34 cellular contexts compared by ENCODE assay signal in genomic region chr4:102849579-102850104, GRCh38.
"Had no signal": no experiment of that assay in that cellular context is flagged by ENCODE, and none has a peak within 500 bp of the region (broad histone marks: within the 10 kb centered on the region; RNA-seq: fewer than 3 reads in every experiment).

No MANE protein-coding gene starts in this region.

- H3K4me3 ChIP-seq: adrenal gland, body of pancreas, breast epithelium, MG63, Peyer's patch had no signal

- H3K27me3 Mint-ChIP-seq: activated CD4-positive, alpha-beta T cell treated with anti-CD3 and anti-CD28 coated beads, Interleukin-2, amount 10 ng/mL, durations not matched to agents 24 days and 14 days; activated naive CD8-positive, alpha-beta T cell treated with anti-CD3 and anti-CD28 coated beads, Interleukin-2, amount 10 ng/mL, durations not matched to agents 7 days and 5 days had no signal

- ATAC-seq: activated T-cell treated with anti-CD3 and anti-CD28 coated beads, Interleukin-2, amount 50 U/mL, for 4 hours; body of pancreas; PC-3 had no signal

- H3K4me1 ChIP-seq: adrenal gland, body of pancreas, breast epithelium, Peyer's patch had no signal

- H3K36me3 ChIP-seq: adrenal gland, breast epithelium, MG63, Peyer's patch, WERI-Rb-1 had no signal

- FAIRE-seq: astrocyte had no signal

- H3K9me3 ChIP-seq: adrenal gland, body of pancreas, breast epithelium, MG63, Peyer's patch had no signal

- H3K9me3 Mint-ChIP-seq: activated naive CD8-positive, alpha-beta T cell treated with anti-CD3 and anti-CD28 coated beads, Interleukin-2, amount 10 ng/mL, durations not matched to agents 7 days and 5 days; activated T-cell treated with anti-CD3 and anti-CD28 coated beads, Interleukin-2, amount 50 U/mL, for 4 hours; activated T-helper 1 cell treated with anti-CD3 and anti-CD28 coated beads, Interleukin-12 subunit alpha, Interleukin-12 subunit beta, Interleukin-2, Interleukin-4 antibody, amounts not matched to agents 30 ng/mL and 10 ng/mL and 1 ng/mL, durations not matched to agents 14 hours and 24 hours and 36 hours had no signal

- H3K27ac ChIP-seq: adrenal gland, body of pancreas, breast epithelium, Peyer's patch, WERI-Rb-1 had no signal

- H3K27me3 ChIP-seq: adrenal gland, body of pancreas, breast epithelium, MG63, Peyer's patch had no signal

- H3K4me3 Mint-ChIP-seq: activated CD4-positive, alpha-beta T cell treated with anti-CD3 and anti-CD28 coated beads, Interleukin-2, amount 10 ng/mL, durations not matched to agents 24 days and 14 days; activated naive CD8-positive, alpha-beta T cell treated with anti-CD3 and anti-CD28 coated beads, Interleukin-2, amount 10 ng/mL, durations not matched to agents 7 days and 5 days; activated T-cell treated with anti-CD3 and anti-CD28 coated beads, Interleukin-2, amount 50 U/mL, for 4 hours; activated T-helper 1 cell treated with anti-CD3 and anti-CD28 coated beads, Interleukin-12 subunit alpha, Interleukin-12 subunit beta, Interleukin-2, Interleukin-4 antibody, amounts not matched to agents 30 ng/mL and 10 ng/mL and 1 ng/mL, durations not matched to agents 14 hours and 24 hours and 36 hours had no signal

- DNase-seq: activated CD4-positive, alpha-beta T cell treated with anti-CD3 and anti-CD28 coated beads, Interleukin-2, amount 10 ng/mL, durations not matched to agents 24 days and 14 days; activated CD4-positive, alpha-beta T cell treated with anti-CD3 and anti-CD28 coated beads, Interleukin-2, amount 50 U/mL, for 4 hours; activated CD4-positive, CD25-positive, alpha-beta regulatory T cell; activated CD8-positive, alpha-beta memory T cell treated with anti-CD3 and anti-CD28 coated beads, Interleukin-2, amount 50 U/mL, for 4 hours; activated naive CD4-positive, alpha-beta T cell treated with anti-CD3 and anti-CD28 coated beads, Interleukin-2, amount 50 U/mL, for 16 hours; activated naive CD8-positive, alpha-beta T cell treated with anti-CD3 and anti-CD28 coated beads, Interleukin-2, amount 10 ng/mL, durations not matched to agents 7 days and 5 days; activated T-cell treated with anti-CD3 and anti-CD28 coated beads for 4 hours; activated T-cell treated with anti-CD3 and anti-CD28 coated beads, Interleukin-2, amount 50 U/mL, for 4 hours; adrenal gland; body of pancreas; Karpas-422; KBM-7; MG63; NCI-H1048; NCI-H1105 treated with DMSO at 0.1 percent for 48 hours; NCI-H1436; NCI-H1694; NCI-H1930; NCI-H2171 treated with DMSO at 0.1 percent for 48 hours; NCI-H2227 treated with DMSO at 0.1 percent for 48 hours; NCI-H446 treated with DMSO at 0.1 percent for 48 hours; NCI-H524; PC-3; Peyer's patch; RPMI8226; SHP77 treated with DMSO at 0.1 percent for 48 hours; SW 1271; T-helper 1 cell; T-helper 2 cell; T-helper 9 cell; WERI-Rb-1 had no signal

- H3K27ac Mint-ChIP-seq: activated CD4-positive, alpha-beta T cell treated with anti-CD3 and anti-CD28 coated beads, Interleukin-2, amount 10 ng/mL, durations not matched to agents 24 days and 14 days; activated naive CD8-positive, alpha-beta T cell treated with anti-CD3 and anti-CD28 coated beads, Interleukin-2, amount 10 ng/mL, durations not matched to agents 7 days and 5 days; activated T-helper 1 cell treated with anti-CD3 and anti-CD28 coated beads, Interleukin-12 subunit alpha, Interleukin-12 subunit beta, Interleukin-2, Interleukin-4 antibody, amounts not matched to agents 30 ng/mL and 10 ng/mL and 1 ng/mL, durations not matched to agents 14 hours and 24 hours and 36 hours had no signal
